Comparison of ENCODE assay signal across 1 cellular context in genomic region chr4:94451669-94452475, GRCh38.
TF ChIP-seq lines count a peak whose summit lies in the region.

Gene PDLIM5, plus strand, starts transcription at chr4:94451942. Its CDS starts 3,347 bp downstream, at chr4:94455289.

TF ChIP-seq in HepG2, 621 proteins besides CTCF, POLR2A, EP300 and RAD21 (continued from another document and continues in another):
- TF ChIP-seq ZNF720 (CRISPR knock-in tag; IDR thresholded peaks at IDR 0.05) (no peak), ZNF879 (CRISPR knock-in tag; IDR thresholded peaks at IDR 0.05) (no peak), ZNF142 (CRISPR knock-in tag; IDR thresholded peaks at IDR 0.05) (0 out of 2 replicates have a peak, but pooled peaks have one; percentile 9), RBM39 (IDR thresholded peaks at IDR 0.05; ENCODE audit: low read depth, low read length, poor library complexity, severe bottlenecking) (no peak), ZNF260 (CRISPR knock-in tag; IDR thresholded peaks at IDR 0.05; ENCODE audit: borderline replicate concordance, low read depth) (no peak), CEBPZ (IDR thresholded peaks at IDR 0.05; ENCODE audit: low read length) (no peak), ZNF800 (CRISPR knock-in tag; IDR thresholded peaks at IDR 0.05) (0 out of 2 replicates have a peak, but pooled peaks have one; percentile 41), PLRG1 (conservative IDR thresholded peaks at IDR 0.05) (no peak), TRAFD1 (CRISPR knock-in tag; IDR thresholded peaks at IDR 0.05; ENCODE audit: borderline replicate concordance) (no peak), ZBTB20 (CRISPR knock-in tag; IDR thresholded peaks at IDR 0.05; ENCODE audit: borderline replicate concordance, low read depth) (no peak; the same call in 1 of the 2 replicates), ZNF180 (CRISPR knock-in tag; IDR thresholded peaks at IDR 0.05; ENCODE audit: borderline replicate concordance, low read depth) (no peak), FOXC1 (CRISPR knock-in tag; IDR thresholded peaks at IDR 0.05; ENCODE audit: borderline replicate concordance) (peak; percentile 76; the same call in 1 of the 2 replicates), ZNF281 (CRISPR knock-in tag; IDR thresholded peaks at IDR 0.05; ENCODE audit: borderline replicate concordance) (no peak), YY1 (IDR thresholded peaks at IDR 0.05; ENCODE audit: insufficient read depth, insufficient replicate concordance, low read depth, low read length) (peak; percentile 80), ZNF570 (CRISPR knock-in tag; IDR thresholded peaks at IDR 0.05; ENCODE audit: borderline replicate concordance) (no peak), ZNF772 (CRISPR knock-in tag; IDR thresholded peaks at IDR 0.05) (peak; percentile 35; the same call in 1 of the 2 replicates), ZNF740 (CRISPR knock-in tag; IDR thresholded peaks at IDR 0.05) (no peak), SSRP1 (CRISPR knock-in tag; IDR thresholded peaks at IDR 0.05) (no peak), HOXA7 (CRISPR knock-in tag; IDR thresholded peaks at IDR 0.05) (no peak), ZSCAN31 (CRISPR knock-in tag; IDR thresholded peaks at IDR 0.05; ENCODE audit: low read depth) (peak; percentile 62; the same call in 1 of the 2 replicates), ZFP36L1 (CRISPR knock-in tag; IDR thresholded peaks at IDR 0.05) (no peak), HMG20A (CRISPR knock-in tag; IDR thresholded peaks at IDR 0.05; ENCODE audit: borderline replicate concordance) (no peak), ZNF138 (CRISPR knock-in tag; IDR thresholded peaks at IDR 0.05; ENCODE audit: low read depth) (0 out of 2 replicates have a peak, but pooled peaks have one; percentile 54), POGZ (CRISPR knock-in tag; IDR thresholded peaks at IDR 0.05) (peak; percentile 82), MZF1 (CRISPR knock-in tag; IDR thresholded peaks at IDR 0.05; ENCODE audit: borderline replicate concordance) (no peak), DR1 (CRISPR knock-in tag; IDR thresholded peaks at IDR 0.05) (0 out of 2 replicates have a peak, but pooled peaks have one; percentile 24), FOXM1 (CRISPR knock-in tag; IDR thresholded peaks at IDR 0.05) (no peak), ZNF556 (CRISPR knock-in tag; IDR thresholded peaks at IDR 0.05; ENCODE audit: borderline replicate concordance) (no peak), ZMAT5 (CRISPR knock-in tag; IDR thresholded peaks at IDR 0.05; ENCODE audit: borderline replicate concordance, low read depth) (no peak), GFI1 (CRISPR knock-in tag; IDR thresholded peaks at IDR 0.05; ENCODE audit: borderline replicate concordance) (no peak), ZNF337 (CRISPR knock-in tag; IDR thresholded peaks at IDR 0.05; ENCODE audit: borderline replicate concordance, low read depth) (no peak), ZBTB43 (CRISPR knock-in tag; conservative IDR thresholded peaks at IDR 0.05) (no peak), GPN1 (CRISPR knock-in tag; IDR thresholded peaks at IDR 0.05; ENCODE audit: borderline replicate concordance) (no peak), TFAP4 (IDR thresholded peaks at IDR 0.05; ENCODE audit: borderline replicate concordance, low read depth) (no peak), CBX5 (CRISPR knock-in tag; IDR thresholded peaks at IDR 0.05; ENCODE audit: borderline replicate concordance) (peak; percentile 41; the same call in 1 of the 2 replicates), SALL2 (CRISPR knock-in tag; IDR thresholded peaks at IDR 0.05) (no peak), TFDP2 (CRISPR knock-in tag; IDR thresholded peaks at IDR 0.05) (peak; percentile 77), RFX3 (CRISPR knock-in tag; IDR thresholded peaks at IDR 0.05) (no peak), ZBTB21 (CRISPR knock-in tag; IDR thresholded peaks at IDR 0.05) (no peak)
